ENCODE assay signal across 8 cellular contexts in genomic region chr15:34039180-34039486, GRCh38. TPM values are rescaled to one million over a fixed set of nuclear protein-coding genes. Genes with fewer than 3 reads are reported as not detected.
A peak's percentile ranks its signal among the peaks of the same experiment; 100 is the strongest.
DNase-seq lines count a peak whose midpoint lies in the region; ATAC-seq and TF ChIP-seq lines count a peak whose summit lies in the region.

TSS of gene AVEN (minus strand) at chr15:34039204. CDS start at chr15:34039046, 158 bp downstream.

- peak within 1 kb of the TSS; percentile 88 to 90 for H3K27ac Mint-ChIP-seq in effector memory CD8-positive, alpha-beta T cell
- peak within 1 kb of the TSS; percentile 72 to 98 (median 90) for H3K27ac Mint-ChIP-seq in naive B cell

- H3K27me3 Mint-ChIP-seq in effector memory CD8-positive, alpha-beta T cell: no peaks in the 10 kb centered on the region
- H3K27me3 Mint-ChIP-seq in naive B cell: no peaks in the 10 kb centered on the region

- peaks cover 3% of the 10 kb centered on the region for H3K36me3 Mint-ChIP-seq in effector memory CD8-positive, alpha-beta T cell (ENCODE audit: insufficient read depth)
- no peaks in the 10 kb centered on the region for H3K36me3 Mint-ChIP-seq in naive B cell

- H3K9me3 ChIP-seq in BE2C: no peaks in the 10 kb centered on the region

- ATAC-seq in effector memory CD8-positive, alpha-beta T cell (replicated peaks): no peak
- peak in 1 of 2 donors; percentile 1 for ATAC-seq in naive B cell (ENCODE audit: low read depth in 2 of 2)
- ATAC-seq in GM21576 (IDR thresholded peaks at IDR 0.05; ENCODE audit: unreplicated experiment): no peak

- TF ChIP-seq CTCF in BE2C (IDR thresholded peaks at IDR 0.05; ENCODE audit: low read depth, low read length): no peak

- H3K4me1 Mint-ChIP-seq in effector memory CD8-positive, alpha-beta T cell (ENCODE audit: low read depth in 2 of 2): peaks cover 7 to 16% of the 10 kb centered on the region in 2 donors
- peaks cover 14 to 18% (median 14%) of the 10 kb centered on the region in 3 donors for H3K4me1 Mint-ChIP-seq in naive B cell

- no peaks in the 10 kb centered on the region for H3K27me3 ChIP-seq in BE2C

- H3K4me3 ChIP-seq in BE2C (ENCODE audit: low read depth, low read length): peak within 1 kb of the TSS; percentile 92

- no peaks in the 10 kb centered on the region for H3K36me3 ChIP-seq in BE2C

- DNase-seq in BE2C: no peak
- DNase-seq in NCI-H460 (ENCODE audit: extremely low read depth, low read depth): no peak
- no peak for DNase-seq in effector memory CD8-positive, alpha-beta T cell
- DNase-seq in naive B cell: no peak
- no peak for DNase-seq in stimulated activated CD8-positive, alpha-beta memory T cell treated with anti-CD3 and anti-CD28 coated beads, Interleukin-4, amount 100 ng/mL, for 48 hours
- DNase-seq in stimulated activated naive CD4-positive, alpha-beta T cell treated with Interleukin-2 at 50 U/mL for 16 hours (lab: John Stamatoyannopoulos, UW): no peak
- DNase-seq in activated effector memory CD4-positive, alpha-beta T cell treated with Interleukin-2 at 50 U/mL for 16 hours: no peak

- H3K4me3 Mint-ChIP-seq in effector memory CD8-positive, alpha-beta T cell: peak within 1 kb of the TSS; percentile 83 to 86
- H3K4me3 Mint-ChIP-seq in naive B cell: peak within 1 kb of the TSS; percentile 83 to 97 (median 94)

- no peaks in the 10 kb centered on the region for H3K9me3 Mint-ChIP-seq in effector memory CD8-positive, alpha-beta T cell
- no peaks in the 10 kb centered on the region for H3K9me3 Mint-ChIP-seq in naive B cell

- H3K4me1 ChIP-seq in BE2C: no peaks in the 10 kb centered on the region

RNA-seq across cellular contexts. Expression of gene AVEN, which starts in this region (rescaled TPM):
- polyA plus RNA-seq in BE2C (2012; ENCODE audit: insufficient read depth, insufficient read length, low read depth): 10.9 TPM
- total RNA-seq in NCI-H460 (2014; rRNA removed; shearing (Covaris generic)): 16.5 and 18.1 TPM in 2 replicates
- polyA plus RNA-seq in NCI-H460 (2014; cell fraction: nucleus; rRNA removed): 3.0 and 5.9 TPM in 2 replicates
- 10 to 100 TPM in 1 of 6 donors, 1 to 10 TPM in 5; 4.4 to 10.0 (median 6.8) TPM for polyA plus RNA-seq in naive B cell (ENCODE audit: low read depth in 6 of 6)
